In genomic region chr10:7409732-7410168, GRCh38 we compare ENCODE assay signal across 8 cellular contexts. TPM values are rescaled to one million over a fixed set of nuclear protein-coding genes. Genes with fewer than 3 reads are reported as not detected.
A peak's percentile ranks its signal among the peaks of the same experiment; 100 is the strongest.
DNase-seq lines count a peak whose midpoint lies in the region; ATAC-seq lines count a peak whose summit lies in the region.

No MANE protein-coding gene starts in this region.

- no peak overlapping the region for H2BK120ac ChIP-seq in trophoblast cell (ENCODE audit: insufficient read depth, low read length, poor library complexity)

- H3K27me3 ChIP-seq in esophagus (ENCODE audit: control insufficient read depth in 1 of 2, insufficient read depth in 2 of 2, low read length in 2 of 2) (peaks cover 5 to 6% of the 10 kb centered on the region in 2 donors), trophoblast cell (ENCODE audit: insufficient read depth, low read length) (peaks cover 11% of the 10 kb centered on the region)

- H3K36me3 ChIP-seq in esophagus (ENCODE audit: control insufficient read depth in 2 of 2, insufficient read depth in 2 of 2, low read length in 1 of 2) (no peaks in the 10 kb centered on the region), trophoblast cell (ENCODE audit: control insufficient read depth in 1 of 2, insufficient read depth in 2 of 2, low read length in 2 of 2) (no peaks in the 10 kb centered on the region)

- H2AK5ac ChIP-seq in trophoblast cell (ENCODE audit: low read length), result no peak overlapping the region

- peaks cover 12% of the 10 kb centered on the region for H3K79me1 ChIP-seq in trophoblast cell (ENCODE audit: low read length)

- H3K23ac ChIP-seq in trophoblast cell (ENCODE audit: low read length), result no peak overlapping the region

- no peak overlapping the region for H3K18ac ChIP-seq in trophoblast cell (ENCODE audit: low read length)

- H2BK12ac ChIP-seq in trophoblast cell (ENCODE audit: low read length), result no peak overlapping the region

- H3K27ac ChIP-seq in esophagus (ENCODE audit: low read depth in 2 of 2, low read length in 1 of 2) (no peak overlapping the region), trophoblast cell (ENCODE audit: low read depth, low read length) (no peak overlapping the region)

- H3K4ac ChIP-seq in trophoblast cell (ENCODE audit: low read depth, low read length), result no peak overlapping the region

- H3K4me2 ChIP-seq in trophoblast cell (ENCODE audit: low read length), result peak overlapping the region; percentile 87

- no peak overlapping the region for H2AFZ ChIP-seq in trophoblast cell (ENCODE audit: insufficient read depth, low read length, poor library complexity)

- H3K79me2 ChIP-seq in trophoblast cell (ENCODE audit: control insufficient read depth, insufficient read depth, low read length, poor library complexity), result peaks cover 8% of the 10 kb centered on the region

- H3K9ac ChIP-seq in trophoblast cell (ENCODE audit: low read length), result no peak overlapping the region

- H3K9me3 ChIP-seq in esophagus (ENCODE audit: control insufficient read depth in 2 of 2, insufficient read depth in 1 of 2, low read depth in 1 of 2, low read length in 1 of 2), result no peaks in the 10 kb centered on the region
- peaks cover 2% of the 10 kb centered on the region for H3K9me3 ChIP-seq in trophoblast cell (ENCODE audit: insufficient read depth, low read depth, low read length)

- ATAC-seq in HG02970 (IDR thresholded peaks at IDR 0.05; ENCODE audit: low FRiP score, unreplicated experiment), result no peak

- no peak overlapping the region for H4K91ac ChIP-seq in trophoblast cell (ENCODE audit: low read depth, low read length)

- 0 to 1% methylated on average over 15 of the region's 15 CpGs for WGBS in esophagus, 2 donors
- WGBS in trophoblast cell (ENCODE audit: extremely low coverage, insufficient coverage, insufficient read length), result no CpG with 5 or more reads among the region's 15 CpGs

- no peak overlapping the region for H4K12ac ChIP-seq in trophoblast cell (ENCODE audit: low read depth, low read length)

- H2BK5ac ChIP-seq in trophoblast cell (ENCODE audit: low read depth, low read length, poor library complexity), result no peak overlapping the region

- peaks cover 29 to 31% of the 10 kb centered on the region in 2 donors for H3K4me1 ChIP-seq in esophagus (ENCODE audit: control insufficient read depth in 2 of 2, insufficient read depth in 2 of 2, low read length in 1 of 2)
- H3K4me1 ChIP-seq in trophoblast cell (ENCODE audit: control insufficient read depth in 1 of 2, insufficient read depth in 2 of 2, low read length in 2 of 2), result peaks cover 28 to 35% of the 10 kb centered on the region in 2 experiments

- no peak overlapping the region for H3K14ac ChIP-seq in trophoblast cell (ENCODE audit: low read length)

- H3K4me3 ChIP-seq in esophagus (ENCODE audit: low read depth in 1 of 2, low read length in 2 of 2) (peak overlapping the region; percentile 65 to 70), trophoblast cell (ENCODE audit: low read depth, low read length) (peak overlapping the region; percentile 44)

- DNase-seq in stimulated activated CD4-positive, alpha-beta T cell treated with anti-CD3 and anti-CD28 coated beads, Interleukin-12 subunit alpha, Interleukin-12 subunit beta, amount 100 ng/mL, for 48 hours (ENCODE audit: low read depth in 2 of 3, low spot score in 1 of 3), result peak in 2 of 3 donors; percentile 30 to 40
- no peak for DNase-seq in stimulated activated CD4-positive, alpha-beta T cell treated with anti-CD3 and anti-CD28 coated beads, Interleukin-12 subunit alpha, Interleukin-12 subunit beta, amount 100 ng/mL, for 4 hours
- DNase-seq in activated CD4-positive, alpha-beta T cell treated with anti-CD3 and anti-CD28 coated beads, Interleukin-2, amount 50 U/mL, for 48 hours, result peak; percentile 33 to 54
- DNase-seq in trophoblast cell (peak in 1 of 2 donors; percentile 22), DMS 273 treated with DMSO at 0.1 percent for 48 hours (lab: John Stamatoyannopoulos, UW) (no peak), GOT3 (lab: John Stamatoyannopoulos, UW) (no peak)

- no peak overlapping the region for H4K8ac ChIP-seq in trophoblast cell (ENCODE audit: low read depth, low read length)

RNA-seq across cellular contexts. Expression of gene SFMBT2, which starts 1.1 kb away (rescaled TPM):
- under 1 TPM; 0.45 to 0.55 TPM for polyA plus RNA-seq in esophagus
- 1.3 and 1.6 TPM in 2 replicates for polyA plus RNA-seq in trophoblast cell (2013)

Comparison
In these comparisons a context has a peak if more than half of its experiments do, and no peak if none do; other contexts are left out.
1. DNase-seq: peak in stimulated activated CD4-positive, alpha-beta T cell treated with anti-CD3 and anti-CD28 coated beads, Interleukin-12 subunit alpha, Interleukin-12 subunit beta, amount 100 ng/mL, for 48 hours (2 of 3) and activated CD4-positive, alpha-beta T cell treated with anti-CD3 and anti-CD28 coated beads, Interleukin-2, amount 50 U/mL, for 48 hours (2 of 2); none in stimulated activated CD4-positive, alpha-beta T cell treated with anti-CD3 and anti-CD28 coated beads, Interleukin-12 subunit alpha, Interleukin-12 subunit beta, amount 100 ng/mL, for 4 hours (single experiment), DMS 273 treated with DMSO at 0.1 percent for 48 hours (single experiment) and GOT3 (single experiment).